Comparison of ENCODE assay signal across 32 cellular contexts in the genomic region with DNA sequence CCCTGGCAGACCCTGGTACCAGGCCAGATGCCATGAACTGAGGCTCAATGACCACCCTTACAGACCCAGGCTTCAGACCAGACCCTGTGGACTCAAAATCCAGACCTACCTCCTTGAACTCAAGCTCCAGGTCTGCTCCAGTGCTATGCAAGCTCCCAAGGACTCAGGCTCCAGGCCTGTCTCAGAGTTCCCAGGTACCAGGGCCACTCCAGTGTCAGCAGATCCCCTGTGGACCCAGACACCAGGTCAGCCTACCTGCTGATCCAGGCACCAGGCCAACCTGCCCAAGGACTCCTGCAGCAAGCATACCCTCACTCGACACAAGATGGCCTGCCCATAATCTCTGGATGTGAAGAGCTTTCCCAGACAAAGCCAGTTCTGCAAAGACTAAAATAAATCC. TPM values are rescaled to one million over a fixed set of nuclear protein-coding genes. Genes with fewer than 3 reads are reported as not detected.
DNase-seq lines count a peak whose midpoint lies in the region; ATAC-seq lines count a peak whose summit lies in the region.
"Had no signal": no experiment of that assay in that cellular context is flagged by ENCODE, and none has a peak within 500 bp of the region (broad histone marks: within the 10 kb centered on the region; RNA-seq: fewer than 3 reads in every experiment).

No MANE protein-coding gene starts in this region.

- H4K12ac ChIP-seq in trophoblast cell (ENCODE audit: low read depth, low read length), result no peak overlapping the region

- peak; percentile 26 for ATAC-seq in aorta (ENCODE audit: low FRiP score)
- ATAC-seq: A549; CD8-positive, alpha-beta T cell had no signal

- H2BK120ac ChIP-seq in trophoblast cell (ENCODE audit: insufficient read depth, low read length, poor library complexity), result no peak overlapping the region

- H3K14ac ChIP-seq in trophoblast cell (ENCODE audit: low read length), result no peak overlapping the region

- H4K8ac ChIP-seq in trophoblast cell (ENCODE audit: low read depth, low read length), result no peak overlapping the region

- no peaks in the 10 kb centered on the region for H3K9me3 ChIP-seq in aorta (ENCODE audit: control insufficient read depth, low read length)
- H3K9me3 ChIP-seq in trophoblast cell (ENCODE audit: insufficient read depth, low read depth, low read length), result no peaks in the 10 kb centered on the region
- H3K9me3 ChIP-seq: A549; BE2C; BLaER1; BLaER1 treated with 17β-estradiol and CSF1 and Interleukin-3, amounts not matched to agents 10 nM and 100 nM; Caco-2 had no signal

- no peaks in the 10 kb centered on the region for H3K79me1 ChIP-seq in trophoblast cell (ENCODE audit: low read length)

- no peak overlapping the region for H3K4me3 ChIP-seq in aorta (ENCODE audit: low read length in 2 of 2)
- H3K4me3 ChIP-seq in trophoblast cell (ENCODE audit: low read depth, low read length), result no peak overlapping the region
- H3K4me3 ChIP-seq: A549; BLaER1; BLaER1 treated with 17β-estradiol and CSF1 and Interleukin-3, amounts not matched to agents 10 nM and 100 nM had no signal

- DNase-seq in dedifferentiated amniotic fluid mesenchymal stem cell (ENCODE audit: extremely low spot score) (peak; percentile 8), posterior vena cava (ENCODE audit: low spot score) (peak; percentile 58), aorta (no peak), SIG-M5 (lab: John Stamatoyannopoulos, UW) (no peak), G401 (ENCODE audit: low spot score) (no peak), trophoblast cell (no peak)
- DNase-seq: 8988T; ACHN; AML-193; BE2C; C1 segment of cervical spinal cord; Caco-2; Calu3; CD4-positive, alpha-beta memory T cell; CD4-positive, alpha-beta T cell; CD4-positive, CD25-positive, alpha-beta regulatory T cell; CD8-positive, alpha-beta memory T cell; CD8-positive, alpha-beta T cell; COR-L47; DMS 273 treated with DMSO at 0.1 percent for 48 hours; DMS153; DMS53; DMS79; DMS79 treated with DMSO at 0.1 percent for 48 hours; DND-41; EL had no signal

- H2BK5ac ChIP-seq in trophoblast cell (ENCODE audit: low read depth, low read length, poor library complexity), result no peak overlapping the region

- H3K23ac ChIP-seq in trophoblast cell (ENCODE audit: low read length), result no peak overlapping the region

- no peak overlapping the region for H3K4me2 ChIP-seq in trophoblast cell (ENCODE audit: low read length)
- H3K4me2 ChIP-seq: A549; BLaER1; BLaER1 treated with 17β-estradiol and CSF1 and Interleukin-3, amounts not matched to agents 10 nM and 100 nM had no signal

- no peak overlapping the region for H4K91ac ChIP-seq in trophoblast cell (ENCODE audit: low read depth, low read length)

- no peaks in the 10 kb centered on the region for H3K27me3 ChIP-seq in aorta (ENCODE audit: control insufficient read depth in 1 of 2, insufficient read depth in 2 of 2, low read length in 1 of 2)
- no peaks in the 10 kb centered on the region for H3K27me3 ChIP-seq in trophoblast cell (ENCODE audit: insufficient read depth, low read length)
- H3K27me3 ChIP-seq: BE2C had no signal

- no peaks in the 10 kb centered on the region for H3K4me1 ChIP-seq in aorta (ENCODE audit: control insufficient read depth in 1 of 2, insufficient read depth in 2 of 2, low read length in 2 of 2)
- H3K4me1 ChIP-seq in trophoblast cell (ENCODE audit: control insufficient read depth in 1 of 2, insufficient read depth in 2 of 2, low read length in 2 of 2), result no peaks in the 10 kb centered on the region
- H3K4me1 ChIP-seq: A549; BE2C; BLaER1; BLaER1 treated with 17β-estradiol and CSF1 and Interleukin-3, amounts not matched to agents 10 nM and 100 nM; Caco-2 had no signal

- in situ Hi-C loops in G401 (cut with HindIII; ENCODE audit: low sequenced_read_pairs), result no loop called here

- intact Hi-C loops in posterior vena cava (cut with DNase I) (no loop called here), aorta (cut with DNase I) (no loop called here)

- WGBS in aorta, 2 donors, result 38 to 72% methylated on average over 1 of the region's 1 CpG
- no CpG with 5 or more reads among the region's 1 CpG for WGBS in trophoblast cell (ENCODE audit: extremely low coverage, insufficient coverage, insufficient read length)

- H3K27ac ChIP-seq in aorta (ENCODE audit: low read depth in 1 of 2, low read length in 2 of 2) (no peak overlapping the region), trophoblast cell (ENCODE audit: low read depth, low read length) (no peak overlapping the region)
- H3K27ac ChIP-seq: 22Rv1; A549; BLaER1; BLaER1 treated with 17β-estradiol and CSF1 and Interleukin-3, amounts not matched to agents 10 nM and 100 nM; C4-2B had no signal

- H3K36me3 ChIP-seq in aorta (ENCODE audit: control insufficient read depth in 1 of 2, insufficient read depth in 2 of 2, low read length in 1 of 2), result no peaks in the 10 kb centered on the region
- no peaks in the 10 kb centered on the region for H3K36me3 ChIP-seq in trophoblast cell (ENCODE audit: control insufficient read depth in 1 of 2, insufficient read depth in 2 of 2, low read length in 2 of 2)
- H3K36me3 ChIP-seq: BE2C; BLaER1; BLaER1 treated with 17β-estradiol and CSF1 and Interleukin-3, amounts not matched to agents 10 nM and 100 nM had no signal

- H3K18ac ChIP-seq in trophoblast cell (ENCODE audit: low read length), result no peak overlapping the region

- H3K4ac ChIP-seq in trophoblast cell (ENCODE audit: low read depth, low read length), result no peak overlapping the region

- H2AFZ ChIP-seq in trophoblast cell (ENCODE audit: insufficient read depth, low read length, poor library complexity), result no peak overlapping the region

- no peak overlapping the region for H2BK12ac ChIP-seq in trophoblast cell (ENCODE audit: low read length)

- no peaks in the 10 kb centered on the region for H3K79me2 ChIP-seq in trophoblast cell (ENCODE audit: control insufficient read depth, insufficient read depth, low read length, poor library complexity)

- H2AK5ac ChIP-seq in trophoblast cell (ENCODE audit: low read length), result no peak overlapping the region

- H3K9ac ChIP-seq in trophoblast cell (ENCODE audit: low read length), result no peak overlapping the region
- H3K9ac ChIP-seq: BLaER1; BLaER1 treated with 17β-estradiol and CSF1 and Interleukin-3, amounts not matched to agents 10 nM and 100 nM had no signal

RNA-seq across cellular contexts. Expression of a gene that starts 44.7 kb away (rescaled TPM):
- total RNA-seq in posterior vena cava (1 to 10 TPM; 2.9 to 5.9 TPM), aorta (1 to 10 TPM; 2.2 to 2.6 TPM)
- polyA plus RNA-seq in aorta, result 1 to 10 TPM in 1 of 2 donors, under 1 TPM in 1; 0.88 to 1.8 TPM
- total RNA-seq in G401 (2014; rRNA removed; shearing (Covaris generic)), result 9.0 and 25.8 TPM in 2 replicates
- polyA plus RNA-seq in trophoblast cell (2013), result 57.1 and 64.2 TPM in 2 replicates
- total RNA-seq: Caco-2 had no signal
- polyA plus RNA-seq: CD14-positive monocyte had no signal

Comparison
In these comparisons a context has a peak if more than half of its experiments do, and no peak if none do; other contexts are left out.
1. DNase-seq: peak in dedifferentiated amniotic fluid mesenchymal stem cell (single experiment) and posterior vena cava (single experiment); none in aorta (0 of 2), SIG-M5 (single experiment), G401 (single experiment) and trophoblast cell (0 of 2).